In genomic region chr3:46359748-46360509, GRCh38 we compare ENCODE assay signal across 9 cellular contexts. TPM values are rescaled to one million over a fixed set of nuclear protein-coding genes. Genes with fewer than 3 reads are reported as not detected.
A peak's percentile ranks its signal among the peaks of the same experiment; 100 is the strongest.
DNase-seq lines count a peak whose midpoint lies in the region; ATAC-seq, FAIRE-seq and TF ChIP-seq lines count a peak whose summit lies in the region.
"Had no signal": no experiment of that assay in that cellular context is flagged by ENCODE, and none has a peak within 500 bp of the region (broad histone marks: within the 10 kb centered on the region; RNA-seq: fewer than 3 reads in every experiment).

No MANE protein-coding gene starts in this region.

- CTCF ChIA-PET in MCF 10A (lab: Yijun Ruan, JAX) (interaction anchor here (0.5 to 3.1 kb wide), 7 partner anchors 9 to 395 kb away, joined by 3 to 8 read pairs (median 3); no protein-coding TSS in a partner anchor), mammary epithelial cell (lab: Charles Lee; ENCODE audit: low non-redundant PET) (no interaction called here)

- H4K20me1 ChIP-seq in mammary epithelial cell (ENCODE audit: insufficient read depth, low read length) (no peaks in the 10 kb centered on the region), astrocyte (ENCODE audit: insufficient read depth, low read length) (no peaks in the 10 kb centered on the region)

- H3K27ac ChIP-seq in mammary epithelial cell (ENCODE audit: insufficient read depth, low read depth, low read length): no peak overlapping the region
- no peak overlapping the region for H3K27ac ChIP-seq in astrocyte (ENCODE audit: low read depth, low read length)

- DNase-seq in MCF 10A (ENCODE audit: unreplicated experiment) (peak; percentile 32), mammary epithelial cell (no peak), MG63 (peak; percentile 27), astrocyte (ENCODE audit: low read depth) (peak; percentile 28), renal cortical epithelial cell (ENCODE audit: low read depth) (peak; percentile 23), HuH-7 (ENCODE audit: low spot score) (no peak)

- in situ Hi-C loops in mammary epithelial cell (cut with MboI; ENCODE audit: low sequenced_read_pairs in 2 of 2): no loop called here

- H3K36me3 ChIP-seq in mammary epithelial cell (ENCODE audit: insufficient read depth, low read length): no peaks in the 10 kb centered on the region
- H3K36me3 ChIP-seq in MG63: no peaks in the 10 kb centered on the region
- no peaks in the 10 kb centered on the region for H3K36me3 ChIP-seq in astrocyte (ENCODE audit: insufficient read depth, low read length)

- BruUV-seq in MCF 10A (replicated peaks; lab: Mats Ljungman, UMichigan) (no TSS peak), mammary epithelial cell (replicated peaks; lab: Mats Ljungman, UMichigan) (no TSS peak)

- H3K9ac ChIP-seq in mammary epithelial cell (ENCODE audit: insufficient read depth, low read length) (no peak overlapping the region), astrocyte (ENCODE audit: low read length) (no peak overlapping the region)

- no peaks in the 10 kb centered on the region for H3K4me1 Mint-ChIP-seq in MCF 10A (ENCODE audit: insufficient read depth, unreplicated experiment)
- peaks cover 19% of the 10 kb centered on the region for H3K4me1 Mint-ChIP-seq in astrocyte (ENCODE audit: low read depth, unreplicated experiment)

- no peaks in the 10 kb centered on the region for H3K9me3 ChIP-seq in mammary epithelial cell (replicated peaks; ENCODE audit: insufficient read depth, low read length)
- no peaks in the 10 kb centered on the region for H3K9me3 ChIP-seq in MG63
- H3K9me3 ChIP-seq in astrocyte (ENCODE audit: insufficient read depth, low read depth, low read length): no peaks in the 10 kb centered on the region

- intact Hi-C loops in MCF 10A (cut with micrococcal nuclease): no loop called here
- intact Hi-C loops in mammary epithelial cell (cut with micrococcal nuclease): no loop called here

- H3K4me3 Mint-ChIP-seq in MCF 10A (ENCODE audit: unreplicated experiment) (no peak overlapping the region), astrocyte (ENCODE audit: unreplicated experiment) (no peak overlapping the region)

- no peaks in the 10 kb centered on the region for H3K36me3 Mint-ChIP-seq in MCF 10A (ENCODE audit: insufficient read depth, unreplicated experiment)
- H3K36me3 Mint-ChIP-seq in astrocyte (ENCODE audit: low read depth, unreplicated experiment): no peaks in the 10 kb centered on the region

- H3K4me2 ChIP-seq in mammary epithelial cell (ENCODE audit: insufficient read depth, low read depth, low read length) (no peak overlapping the region), astrocyte (ENCODE audit: low read length) (no peak overlapping the region)

- H2AFZ ChIP-seq in mammary epithelial cell (ENCODE audit: low read depth, low read length) (no peak overlapping the region), astrocyte (ENCODE audit: low read depth, low read length) (no peak overlapping the region)

- WGBS in mammary epithelial cell (ENCODE audit: low coverage, missing lambda C conversion rate): 85% methylated on average over 11 of the region's 11 CpGs

- dilution Hi-C loops in mammary epithelial cell (cut with HindIII; ENCODE audit: low sequenced_read_pairs): loop anchor here (25.0 kb wide), 1 partner anchor 273 kb away; no protein-coding TSS in a partner anchor

- H3K4me3 ChIP-seq in mammary epithelial cell (replicated peaks in 1 of 3; ENCODE audit: insufficient read depth in 1 of 3, low read depth in 2 of 3, low read length in 3 of 3) (no peak overlapping the region), MG63 (no peak overlapping the region), astrocyte (ENCODE audit: insufficient read depth, low read depth, low read length) (no peak overlapping the region)
- H3K4me3 ChIP-seq: lung had no signal

- no peak for FAIRE-seq in astrocyte (lab: Jason Lieb, UNC)

- H3K27me3 Mint-ChIP-seq in MCF 10A (ENCODE audit: insufficient read depth, unreplicated experiment) (peaks cover 30% of the 10 kb centered on the region), astrocyte (ENCODE audit: low read depth, unreplicated experiment) (peaks cover 18% of the 10 kb centered on the region)

- POLR2A ChIA-PET in MCF 10A (lab: Yijun Ruan, JAX): interaction anchor here (0.7 to 1.3 kb wide), 7 partner anchors 10 to 287 kb away, joined by 3 to 4 read pairs (median 3); no protein-coding TSS in a partner anchor

- H3K79me2 ChIP-seq in mammary epithelial cell (ENCODE audit: insufficient read depth, low read length) (no peaks in the 10 kb centered on the region), astrocyte (ENCODE audit: insufficient read depth, low read length) (no peaks in the 10 kb centered on the region)

- H3K27ac Mint-ChIP-seq in MCF 10A (ENCODE audit: low read depth, unreplicated experiment) (no peak overlapping the region), astrocyte (ENCODE audit: unreplicated experiment) (peak overlapping the region; percentile 93)

- H3K4me1 ChIP-seq in mammary epithelial cell (ENCODE audit: insufficient read depth, low read length) (peaks cover 2% of the 10 kb centered on the region), astrocyte (ENCODE audit: insufficient read depth, low read length) (peaks cover 2% of the 10 kb centered on the region)

- no peak for TF ChIP-seq CTCF in MCF 10A (IDR thresholded peaks at IDR 0.05; ENCODE audit: unreplicated experiment)
- TF ChIP-seq CTCF in mammary epithelial cell (conservative IDR thresholded peaks at IDR 0.05 in 1 of 2, IDR thresholded peaks at IDR 0.05 in 1 of 2; ENCODE audit: extremely low read depth in 1 of 2, insufficient read depth in 1 of 2, low read depth in 1 of 2, low read length in 2 of 2): no peak
- TF ChIP-seq CTCF in astrocyte (IDR thresholded peaks at IDR 0.05; ENCODE audit: insufficient read depth, low read depth, low read length): no peak

- H3K27me3 ChIP-seq in mammary epithelial cell (ENCODE audit: insufficient read depth, low read length) (no peaks in the 10 kb centered on the region), MG63 (no peaks in the 10 kb centered on the region), astrocyte (ENCODE audit: insufficient read depth, low read length) (peaks cover 28% of the 10 kb centered on the region)

- no peak for ATAC-seq in GM18858 (IDR thresholded peaks at IDR 0.05; ENCODE audit: unreplicated experiment)
- no peak for ATAC-seq in HG03354 (IDR thresholded peaks at IDR 0.05; ENCODE audit: poor library complexity, severe bottlenecking, unreplicated experiment)

- H3K9me3 Mint-ChIP-seq in MCF 10A (ENCODE audit: unreplicated experiment) (no peaks in the 10 kb centered on the region), astrocyte (ENCODE audit: unreplicated experiment) (peaks cover 2% of the 10 kb centered on the region)

RNA-seq across cellular contexts. Expression of gene CCR2, which starts 6.0 kb away (rescaled TPM):
- not detected in 2 replicates for total RNA-seq in MCF 10A (2022)
- not detected for total RNA-seq in mammary epithelial cell
- not detected for polyA plus RNA-seq in mammary epithelial cell
- polyA minus RNA-seq in mammary epithelial cell: not detected
- not detected in 2 replicates for total RNA-seq in MG63 (2014; rRNA removed; shearing (Covaris generic); ENCODE audit: low replicate concordance)
- total RNA-seq in astrocyte: not detected in 2 replicates
- not detected in 2 replicates for total RNA-seq in renal cortical epithelial cell

RNA-seq across cellular contexts. Expression of gene CCR5, which starts 10.8 kb away (rescaled TPM):
- total RNA-seq in MCF 10A (2022): not detected in 2 replicates
- total RNA-seq in mammary epithelial cell: not detected
- polyA plus RNA-seq in mammary epithelial cell: not detected
- not detected for polyA minus RNA-seq in mammary epithelial cell
- not detected in 2 replicates for total RNA-seq in MG63 (2014; rRNA removed; shearing (Covaris generic); ENCODE audit: low replicate concordance)
- not detected in 2 replicates for total RNA-seq in astrocyte
- not detected in 2 replicates for total RNA-seq in renal cortical epithelial cell

RNA-seq across cellular contexts. Expression of gene CCRL2, which starts 47.1 kb away (rescaled TPM):
- total RNA-seq in MCF 10A (2022): not detected in 2 replicates
- total RNA-seq in mammary epithelial cell: not detected
- polyA plus RNA-seq in mammary epithelial cell: not detected
- not detected for polyA minus RNA-seq in mammary epithelial cell
- not detected in 2 replicates for total RNA-seq in MG63 (2014; rRNA removed; shearing (Covaris generic); ENCODE audit: low replicate concordance)
- 0.17 TPM in 1 of 2 replicates, not detected in the other for total RNA-seq in astrocyte
- total RNA-seq in renal cortical epithelial cell: not detected in 2 replicates

Comparison
In these comparisons a context has a peak if more than half of its experiments do, and no peak if none do; other contexts are left out.
1. DNase-seq: peak in MCF 10A (single experiment), MG63 (single experiment), astrocyte (single experiment) and renal cortical epithelial cell (single experiment); none in mammary epithelial cell (single experiment) and HuH-7 (single experiment).